ENCODE assay signal across 17 cellular contexts in the genomic region with DNA sequence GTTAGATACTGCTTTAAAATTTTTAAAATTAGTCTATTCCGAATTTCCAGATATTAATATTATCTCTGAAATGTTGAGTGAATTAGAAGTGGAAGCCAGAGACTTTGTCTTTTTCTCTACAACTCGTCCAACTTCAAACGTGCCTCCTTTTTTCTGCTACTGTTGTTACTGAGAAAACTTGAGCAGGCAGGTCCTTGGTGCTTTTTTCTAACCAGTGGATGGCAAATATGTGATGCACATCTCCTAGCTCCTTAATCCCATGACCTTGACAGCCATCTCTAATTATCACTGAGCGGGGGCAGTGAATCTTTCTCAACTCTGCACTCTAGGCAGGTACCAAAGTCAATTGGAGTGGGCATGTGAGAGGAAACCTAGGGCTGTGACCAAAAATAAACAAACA. TPM values are rescaled to one million over a fixed set of nuclear protein-coding genes. Genes with fewer than 3 reads are reported as not detected.
DNase-seq lines count a peak whose midpoint lies in the region; ATAC-seq, FAIRE-seq and TF ChIP-seq lines count a peak whose summit lies in the region.
"Had no signal": no experiment of that assay in that cellular context is flagged by ENCODE, and none has a peak within 500 bp of the region (broad histone marks: within the 10 kb centered on the region; RNA-seq: fewer than 3 reads in every experiment).

No MANE protein-coding gene starts in this region.

- no peak overlapping the region for H2AFZ ChIP-seq in HepG2 (ENCODE audit: low read length)
- H2AFZ ChIP-seq in astrocyte (ENCODE audit: low read depth, low read length), result no peak overlapping the region

- TF ChIP-seq CTCF in HepG2 (CRISPR knock-in tag; IDR thresholded peaks at IDR 0.05) (no peak), right lobe of liver (IDR thresholded peaks at IDR 0.05) (no peak), astrocyte (IDR thresholded peaks at IDR 0.05; ENCODE audit: insufficient read depth, low read depth, low read length) (no peak), stomach (IDR thresholded peaks at IDR 0.05) (no peak), gastroesophageal sphincter (IDR thresholded peaks at IDR 0.05) (no peak)

- H3K27ac ChIP-seq in HepG2 (ENCODE audit: extremely low read length, insufficient read depth, low read length) (peak overlapping the region; percentile 21), right lobe of liver (no peak overlapping the region), astrocyte (ENCODE audit: low read depth, low read length) (no peak overlapping the region), stomach (peak overlapping the region in 3 of 5 donors; percentile 34 to 52 (median 49)), gastroesophageal sphincter (no peak overlapping the region)

- H3K4me1 ChIP-seq in HepG2 (ENCODE audit: insufficient read depth, low read length) (peaks cover 100% of the 10 kb centered on the region), right lobe of liver (peaks cover 0 to 15% (median 5%) of the 10 kb centered on the region in 4 donors), astrocyte (ENCODE audit: insufficient read depth, low read length) (peaks cover 35% of the 10 kb centered on the region), mucosa of stomach (ENCODE audit: control insufficient read depth, insufficient read depth, low read length) (peaks cover 23% of the 10 kb centered on the region), stomach (peaks cover 16 to 71% (median 42%) of the 10 kb centered on the region in 4 donors), gastroesophageal sphincter (peaks cover 0 to 37% (median 6%) of the 10 kb centered on the region in 3 donors)

- no peak overlapping the region for H3K4me2 ChIP-seq in HepG2 (ENCODE audit: low read depth, low read length)
- no peak overlapping the region for H3K4me2 ChIP-seq in astrocyte (ENCODE audit: low read length)

- H3K9me3 Mint-ChIP-seq in astrocyte (ENCODE audit: unreplicated experiment), result no peaks in the 10 kb centered on the region

- peak overlapping the region; percentile 9 for H3K4me3 Mint-ChIP-seq in astrocyte (ENCODE audit: unreplicated experiment)

- POLR2A ChIA-PET in HepG2 (lab: Yijun Ruan, JAX), result interaction anchor here (1.4 kb wide), 1 partner anchor 51 kb away, joined by 4 read pairs; no protein-coding TSS in a partner anchor

- WGBS in HepG2 (ENCODE audit: low lambda C conversion rate), result 80% methylated on average over 4 of the region's 4 CpGs
- 77% methylated on average over 4 of the region's 4 CpGs for WGBS in right lobe of liver (ENCODE audit: insufficient coverage, low coverage, low lambda C conversion rate, missing lambda C conversion rate)
- WGBS in stomach, 5 donors, result 66 to 83% (median 68%) methylated on average over 4 of the region's 4 CpGs
- WGBS in gastroesophageal sphincter (ENCODE audit: low coverage in 1 of 2), 2 donors, result 73 to 74% methylated on average over 3 to 4 of the region's 4 CpGs

- ATAC-seq in HepG2, result no peak
- no peak for ATAC-seq in right lobe of liver
- ATAC-seq in HG03135 (IDR thresholded peaks at IDR 0.05; ENCODE audit: unreplicated experiment), result no peak
- ATAC-seq in GM19328 (IDR thresholded peaks at IDR 0.05; ENCODE audit: unreplicated experiment), result no peak
- no peak for ATAC-seq in gastroesophageal sphincter

- H3K4me3 ChIP-seq in HepG2 (replicated peaks in 1 of 3; ENCODE audit: insufficient read depth in 1 of 3, low read depth in 2 of 3, low read length in 3 of 3) (no peak overlapping the region), right lobe of liver (no peak overlapping the region), astrocyte (ENCODE audit: insufficient read depth, low read depth, low read length) (no peak overlapping the region), mucosa of stomach (ENCODE audit: low read length) (no peak overlapping the region), stomach (no peak overlapping the region), gastroesophageal sphincter (no peak overlapping the region)
- H3K4me3 ChIP-seq: MG63 had no signal

- CTCF ChIA-PET in HepG2 (lab: Yijun Ruan, JAX; ENCODE audit: low intra/inter-chr PET ratio, low total read pairs), result no interaction called here

- H3K9ac ChIP-seq in HepG2 (ENCODE audit: insufficient read depth, low read depth, low read length), result no peak overlapping the region
- H3K9ac ChIP-seq in astrocyte (ENCODE audit: low read length), result no peak overlapping the region
- H3K9ac ChIP-seq in mucosa of stomach (ENCODE audit: low read length), result peak overlapping the region; percentile 24

- H3K27me3 ChIP-seq in HepG2 (ENCODE audit: control insufficient read depth in 1 of 2, insufficient read depth in 2 of 2, low read length in 2 of 2), result no peaks in the 10 kb centered on the region
- H3K27me3 ChIP-seq in right lobe of liver, result no peaks in the 10 kb centered on the region
- H3K27me3 ChIP-seq in astrocyte (ENCODE audit: insufficient read depth, low read length), result no peaks in the 10 kb centered on the region
- no peaks in the 10 kb centered on the region for H3K27me3 ChIP-seq in mucosa of stomach (ENCODE audit: control insufficient read depth, insufficient read depth, low read length)
- H3K27me3 ChIP-seq in stomach, result no peaks in the 10 kb centered on the region
- H3K27me3 ChIP-seq in gastroesophageal sphincter, result no peaks in the 10 kb centered on the region
- H3K27me3 ChIP-seq: MG63 had no signal

- peaks cover 97% of the 10 kb centered on the region for H3K79me2 ChIP-seq in HepG2 (ENCODE audit: insufficient read depth, low read length)
- H3K79me2 ChIP-seq in astrocyte (ENCODE audit: insufficient read depth, low read length), result peaks cover 95% of the 10 kb centered on the region

- intact Hi-C loops in HepG2 (cut with micrococcal nuclease; ENCODE audit: unreplicated experiment) (no loop called here), right lobe of liver (cut with DNase I) (no loop called here), stomach (cut with DNase I; ENCODE audit: low total_unique reads) (no loop called here)

- peaks cover 95% of the 10 kb centered on the region for H4K20me1 ChIP-seq in HepG2 (ENCODE audit: insufficient read depth, low read length)
- H4K20me1 ChIP-seq in astrocyte (ENCODE audit: insufficient read depth, low read length), result peaks cover 91% of the 10 kb centered on the region

- no TSS peak for BruUV-seq in HepG2 (replicated peaks; lab: Mats Ljungman, UMichigan)

- peak overlapping the region; percentile 77 for H3K27ac Mint-ChIP-seq in astrocyte (ENCODE audit: unreplicated experiment)

- in situ Hi-C loops in HepG2 (cut with HindIII; ENCODE audit: extremely low pct_ligation_motif_present, low pct_unique_long_range_greater_than_20kb), result no loop called here

- H3K9me3 ChIP-seq in HepG2 (ENCODE audit: low read length) (no peaks in the 10 kb centered on the region), right lobe of liver (no peaks in the 10 kb centered on the region), astrocyte (ENCODE audit: insufficient read depth, low read depth, low read length) (no peaks in the 10 kb centered on the region), mucosa of stomach (ENCODE audit: control insufficient read depth, low read length) (no peaks in the 10 kb centered on the region), stomach (no peaks in the 10 kb centered on the region), gastroesophageal sphincter (no peaks in the 10 kb centered on the region)
- H3K9me3 ChIP-seq: Caco-2, MG63 had no signal

- H3K4me1 Mint-ChIP-seq in astrocyte (ENCODE audit: low read depth, unreplicated experiment), result peaks cover 67% of the 10 kb centered on the region

- DNase-seq in HepG2 (ENCODE audit: low spot score) (no peak), right lobe of liver (no peak), astrocyte (ENCODE audit: low read depth) (no peak), stomach (no peak)
- DNase-seq: Caco-2, DMS53, MG63, NCI-H1105 treated with DMSO at 0.1 percent for 48 hours, NCI-H187 treated with DMSO at 0.1 percent for 48 hours, NCI-H446, SIG-M5 had no signal

- TF ChIP-seq POLR2A in HepG2 (IDR thresholded peaks at IDR 0.05; ENCODE audit: insufficient read depth in 1 of 2, low read depth in 2 of 2, low read length in 2 of 2) (no peak), right lobe of liver (IDR thresholded peaks at IDR 0.05) (no peak), stomach (IDR thresholded peaks at IDR 0.05) (no peak), gastroesophageal sphincter (IDR thresholded peaks at IDR 0.05) (no peak)

- TF ChIP-seq EP300 in HepG2 (IDR thresholded peaks at IDR 0.05; ENCODE audit: low read depth in 2 of 2, low read length in 2 of 2) (no peak), HepG2 (CRISPR knock-in tag; IDR thresholded peaks at IDR 0.05; ENCODE audit: borderline replicate concordance) (no peak), stomach (IDR thresholded peaks at IDR 0.05) (no peak), gastroesophageal sphincter (IDR thresholded peaks at IDR 0.05) (no peak)

- FAIRE-seq in HepG2 (lab: Jason Lieb, UNC) (no peak), astrocyte (lab: Jason Lieb, UNC) (no peak)
- FAIRE-seq: A204.1, RCC 7860 had no signal

- no peak for TF ChIP-seq RAD21 in HepG2 (CRISPR knock-in tag; IDR thresholded peaks at IDR 0.05)

- H3K36me3 Mint-ChIP-seq in astrocyte (ENCODE audit: low read depth, unreplicated experiment), result peaks cover 12% of the 10 kb centered on the region

- H3K36me3 ChIP-seq in HepG2 (replicated peaks in 1 of 2; ENCODE audit: control insufficient read depth in 1 of 2, insufficient read depth in 2 of 2, low read length in 2 of 2) (peaks cover 2 to 10% of the 10 kb centered on the region in 2 experiments; a peak in 3 of 5 replicates), right lobe of liver (no peaks in the 10 kb centered on the region), astrocyte (ENCODE audit: insufficient read depth, low read length) (no peaks in the 10 kb centered on the region), mucosa of stomach (ENCODE audit: control insufficient read depth, insufficient read depth, low read length) (no peaks in the 10 kb centered on the region), stomach (no peaks in the 10 kb centered on the region), gastroesophageal sphincter (no peaks in the 10 kb centered on the region)

- no peaks in the 10 kb centered on the region for H3K27me3 Mint-ChIP-seq in astrocyte (ENCODE audit: low read depth, unreplicated experiment)

RNA-seq across cellular contexts. Expression of a gene that starts 50.7 kb away (rescaled TPM):
- total RNA-seq in HepG2 (2016; rRNA removed; fragmentation: Illumina TruSeq; extraction: Trizol) (103 and 110 TPM in 2 replicates), right lobe of liver (100 to 1,000 TPM in 1 of 6 experiments, 10 to 100 TPM in 5; 40.2 to 184 (median 63.5) TPM), astrocyte (327 and 332 TPM in 2 replicates), stomach (100 to 1,000 TPM in 2 of 5 donors, 10 to 100 TPM in 3; 44.9 to 229 (median 75.3) TPM), gastroesophageal sphincter (10 to 100 TPM; 53.1 to 97.2 (median 70.8) TPM)
- 133 and 147 TPM in 2 replicates for total RNA-seq in HepG2 (2016; cell fraction: cytosol; rRNA removed; fragmentation: Illumina TruSeq; extraction: Trizol; ENCODE audit: low read depth)
- 93.9 TPM in 2 replicates for total RNA-seq in HepG2 (2016; cell fraction: insoluble cytoplasmic fraction; rRNA removed; fragmentation: Illumina TruSeq; extraction: Trizol)
- 73.4 and 76.7 TPM in 2 replicates for total RNA-seq in HepG2 (2016; cell fraction: membrane; rRNA removed; fragmentation: Illumina TruSeq; extraction: Trizol)
- total RNA-seq in HepG2 (2016; cell fraction: nucleus; rRNA removed; fragmentation: Illumina TruSeq; extraction: Trizol), result 222 and 239 TPM in 2 replicates
- polyA plus RNA-seq in HepG2 (2011; rRNA removed) (74.8 and 82.8 TPM in 2 replicates), stomach (10 to 100 TPM in 2 of 3 donors, 1 to 10 TPM in 1; 6.0 to 21.2 (median 16.5) TPM)
- polyA plus RNA-seq in HepG2 (2011; cell fraction: cytosol; rRNA removed), result 26.6 and 44.0 TPM in 2 replicates
- polyA plus RNA-seq in HepG2 (2011; cell fraction: nucleus; rRNA removed), result 159 and 177 TPM in 2 replicates
- 100 and 116 TPM in 2 replicates for polyA plus RNA-seq in HepG2 (2012)
- polyA plus RNA-seq in HepG2 (2016; cell fraction: cytosol; fragmentation: Illumina TruSeq; extraction: Trizol; ENCODE audit: low read depth), result 18.9 and 23.3 TPM in 2 replicates
- polyA plus RNA-seq in HepG2 (2016; cell fraction: insoluble cytoplasmic fraction; fragmentation: Illumina TruSeq; extraction: Trizol; ENCODE audit: low read depth), result 71.0 and 74.2 TPM in 2 replicates
- polyA plus RNA-seq in HepG2 (2016; cell fraction: membrane; fragmentation: Illumina TruSeq; extraction: Trizol; ENCODE audit: low read depth), result 23.8 and 25.2 TPM in 2 replicates
- polyA plus RNA-seq in HepG2 (2016; cell fraction: nucleus; fragmentation: Illumina TruSeq; extraction: Trizol; ENCODE audit: insufficient read depth, low read depth), result 67.2 and 72.5 TPM in 2 replicates
- polyA minus RNA-seq in HepG2 (2011; rRNA and poly(A)+ RNA removed; ENCODE audit: low replicate concordance), result 83.1 and 705 TPM in 2 replicates
- 129 and 146 TPM in 2 replicates for polyA minus RNA-seq in HepG2 (2011; cell fraction: cytosol; rRNA and poly(A)+ RNA removed)
- polyA minus RNA-seq in HepG2 (2011; cell fraction: nucleus; rRNA and poly(A)+ RNA removed), result 1,231 and 1,245 TPM in 2 replicates

Comparison
In these comparisons a context has a peak if more than half of its experiments do, and no peak if none do; other contexts are left out.
1. H3K27ac ChIP-seq: peak in HepG2 (single experiment) and stomach (3 of 5); none in right lobe of liver (0 of 3), astrocyte (single experiment) and gastroesophageal sphincter (0 of 4).